In the genomic region with DNA sequence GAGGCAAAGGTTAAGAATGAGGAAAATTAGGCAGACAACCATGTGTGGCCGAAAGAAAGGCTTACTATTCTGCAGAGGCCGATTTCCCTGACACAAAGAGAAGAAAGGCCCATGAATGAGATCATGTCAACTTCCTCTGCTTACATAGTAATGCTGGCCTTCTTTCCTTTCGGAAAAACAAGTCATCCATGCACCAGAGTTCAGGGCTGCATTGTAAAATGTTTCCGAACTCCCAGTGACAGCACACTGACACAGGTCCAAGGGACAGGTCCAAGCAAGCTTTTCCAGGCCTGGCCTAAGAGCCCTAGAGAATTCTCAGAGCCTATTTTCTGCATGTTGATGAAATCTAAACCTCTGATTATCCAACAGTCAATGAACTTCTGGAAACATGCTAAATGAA, we compare ENCODE assay signal across 13 cellular contexts.
DNase-seq lines count a peak whose midpoint lies in the region; ATAC-seq and TF ChIP-seq lines count a peak whose summit lies in the region.
"Had no signal": no experiment of that assay in that cellular context is flagged by ENCODE, and none has a peak within 500 bp of the region (broad histone marks: within the 10 kb centered on the region; RNA-seq: fewer than 3 reads in every experiment).

No MANE protein-coding gene starts in this region.

- H3K9me3 ChIP-seq in adrenal gland (replicated peaks in 1 of 3): no peaks in the 10 kb centered on the region
- no peaks in the 10 kb centered on the region for H3K9me3 ChIP-seq in thoracic aorta
- no peaks in the 10 kb centered on the region for H3K9me3 ChIP-seq in MG63

- H3K27me3 Mint-ChIP-seq in HFFc6 (ENCODE audit: insufficient read depth): peaks cover 8% of the 10 kb centered on the region

- 53 to 76% (median 72%) methylated on average over 3 to 4 of the region's 4 CpGs for WGBS in adrenal gland, 4 donors

- DNase-seq in adrenal gland (peak in 4 of 7 donors; percentile 10 to 60 (median 16)), medulla oblongata (ENCODE audit: extremely low spot score) (peak; percentile 79), thoracic aorta (ENCODE audit: low spot score) (no peak), HFFc6 (no peak), iPS-NIHi7 (ENCODE audit: extremely low spot score) (no peak), MG63 (no peak)
- no peak for DNase-seq in activated CD8-positive, alpha-beta memory T cell treated with anti-CD3 and anti-CD28 coated beads, Interleukin-2, amount 50 U/mL, for 4 hours
- DNase-seq: activated CD4-positive, alpha-beta T cell treated with anti-CD3 and anti-CD28 coated beads, Interleukin-2, amount 50 U/mL, for 1 hour; activated naive CD8-positive, alpha-beta T cell treated with anti-CD3 and anti-CD28 coated beads for 36 hours; NCI-H2107 had no signal

- H3K9me3 Mint-ChIP-seq in HFFc6: no peaks in the 10 kb centered on the region; the same call in 1 of the 2 replicates

- intact Hi-C loops in adrenal gland (cut with DNase I): loop anchor here in 1 of 2 donors (10.0 kb wide), 1 partner anchor 71 kb away; no protein-coding TSS in a partner anchor

- ATAC-seq in esophagus mucosa (peak; percentile 86), thoracic aorta (ENCODE audit: insufficient number of reproducible peaks, low FRiP score, low read depth) (peak; percentile 76)
- ATAC-seq: K562 had no signal

- H3K27me3 ChIP-seq in adrenal gland (no peaks in the 10 kb centered on the region), thoracic aorta (replicated peaks; ENCODE audit: insufficient read depth) (no peaks in the 10 kb centered on the region), MG63 (no peaks in the 10 kb centered on the region)

- H3K4me1 ChIP-seq in adrenal gland (replicated peaks in 1 of 2): no peaks in the 10 kb centered on the region
- peaks cover 23 to 25% of the 10 kb centered on the region in 2 donors for H3K4me1 ChIP-seq in thoracic aorta (ENCODE audit: control insufficient read depth in 1 of 2, low read depth in 2 of 2)

- H3K4me1 Mint-ChIP-seq in HFFc6 (ENCODE audit: low read depth): peaks cover 7% of the 10 kb centered on the region; the same call in 1 of the 2 replicates
- H3K4me1 Mint-ChIP-seq: activated naive CD8-positive, alpha-beta T cell treated with anti-CD3 and anti-CD28 coated beads for 36 hours had no signal

- H3K27ac ChIP-seq in adrenal gland (no peak overlapping the region), thoracic aorta (peak overlapping the region; percentile 15 to 57)
- H3K27ac ChIP-seq: SK-N-MC had no signal

- H3K36me3 ChIP-seq in adrenal gland (replicated peaks in 1 of 2) (no peaks in the 10 kb centered on the region), thoracic aorta (no peaks in the 10 kb centered on the region), MG63 (no peaks in the 10 kb centered on the region)

- TF ChIP-seq CTCF in adrenal gland (IDR thresholded peaks at IDR 0.05): no peak
- TF ChIP-seq CTCF in thoracic aorta (IDR thresholded peaks at IDR 0.05): no peak
- TF ChIP-seq CTCF in HFFc6 (IDR thresholded peaks at IDR 0.05): no peak

- no peak overlapping the region for H3K4me3 Mint-ChIP-seq in HFFc6
- H3K4me3 Mint-ChIP-seq: activated naive CD8-positive, alpha-beta T cell treated with anti-CD3 and anti-CD28 coated beads for 36 hours had no signal

- no peak overlapping the region for H3K4me3 ChIP-seq in adrenal gland
- H3K4me3 ChIP-seq in thoracic aorta: peak overlapping the region; percentile 21
- no peak overlapping the region for H3K4me3 ChIP-seq in MG63
- H3K4me3 ChIP-seq: K562, SK-N-MC had no signal

- no peak for TF ChIP-seq POLR2A in adrenal gland (IDR thresholded peaks at IDR 0.05)

- H3K27ac Mint-ChIP-seq in HFFc6: no peak overlapping the region
- H3K27ac Mint-ChIP-seq: activated naive CD8-positive, alpha-beta T cell treated with anti-CD3 and anti-CD28 coated beads for 36 hours had no signal

- H3K36me3 Mint-ChIP-seq in HFFc6 (ENCODE audit: low read depth): no peaks in the 10 kb centered on the region
- H3K36me3 Mint-ChIP-seq: activated naive CD8-positive, alpha-beta T cell treated with anti-CD3 and anti-CD28 coated beads for 36 hours had no signal

Comparison
In these comparisons a context has a peak if more than half of its experiments do, and no peak if none do; other contexts are left out.
1. DNase-seq: peak in adrenal gland (4 of 7) and medulla oblongata (single experiment); none in thoracic aorta (single experiment), HFFc6 (single experiment), activated CD8-positive, alpha-beta memory T cell treated with anti-CD3 and anti-CD28 coated beads, Interleukin-2, amount 50 U/mL, for 4 hours (single experiment), iPS-NIHi7 (single experiment) and MG63 (single experiment).
2. H3K27ac ChIP-seq: peak in thoracic aorta (2 of 2); none in adrenal gland (0 of 5).